Comparison of ENCODE assay signal across 1 cellular context in the genomic region with DNA sequence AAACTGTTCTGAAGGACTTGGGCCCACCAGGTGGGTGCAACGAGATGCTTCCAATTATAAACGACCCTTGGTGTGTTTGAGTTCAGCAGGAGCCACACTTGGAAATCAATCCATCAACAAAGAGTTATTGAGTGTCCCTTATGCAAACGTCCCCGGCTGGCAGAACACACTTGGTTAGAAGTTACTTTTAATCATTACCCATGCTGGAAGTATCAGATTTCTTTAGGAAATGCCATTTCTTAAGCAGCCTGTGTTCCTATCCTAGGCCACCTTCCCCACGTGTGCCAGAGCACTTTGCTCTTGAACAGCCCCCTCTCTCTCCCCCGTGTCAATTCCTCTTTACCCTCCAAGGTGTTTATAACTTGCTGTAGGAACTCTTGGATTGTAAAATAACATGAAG.
TF ChIP-seq lines count a peak whose summit lies in the region.

No MANE protein-coding gene starts in this region.

TF ChIP-seq in HepG2, 621 proteins besides CTCF, POLR2A, EP300 and RAD21:
- TF ChIP-seq TBX2 (CRISPR knock-in tag; IDR thresholded peaks at IDR 0.05; ENCODE audit: borderline replicate concordance), result 0 out of 2 replicates have a peak, but pooled peaks have one; percentile 18
- TF ChIP-seq, protein P1, sequence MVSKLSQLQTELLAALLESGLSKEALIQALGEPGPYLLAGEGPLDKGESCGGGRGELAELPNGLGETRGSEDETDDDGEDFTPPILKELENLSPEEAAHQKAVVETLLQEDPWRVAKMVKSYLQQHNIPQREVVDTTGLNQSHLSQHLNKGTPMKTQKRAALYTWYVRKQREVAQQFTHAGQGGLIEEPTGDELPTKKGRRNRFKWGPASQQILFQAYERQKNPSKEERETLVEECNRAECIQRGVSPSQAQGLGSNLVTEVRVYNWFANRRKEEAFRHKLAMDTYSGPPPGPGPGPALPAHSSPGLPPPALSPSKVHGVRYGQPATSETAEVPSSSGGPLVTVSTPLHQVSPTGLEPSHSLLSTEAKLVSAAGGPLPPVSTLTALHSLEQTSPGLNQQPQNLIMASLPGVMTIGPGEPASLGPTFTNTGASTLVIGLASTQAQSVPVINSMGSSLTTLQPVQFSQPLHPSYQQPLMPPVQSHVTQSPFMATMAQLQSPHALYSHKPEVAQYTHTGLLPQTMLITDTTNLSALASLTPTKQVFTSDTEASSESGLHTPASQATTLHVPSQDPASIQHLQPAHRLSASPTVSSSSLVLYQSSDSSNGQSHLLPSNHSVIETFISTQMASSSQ (IDR thresholded peaks at IDR 0.05; ENCODE audit: low read depth), result peak; percentile 46; the same call in 1 of the 2 replicates
- TF ChIP-seq, protein P1 (CRISPR knock-in tag; IDR thresholded peaks at IDR 0.05; ENCODE audit: borderline replicate concordance), result no peak
- TF ChIP-seq SIX4 (CRISPR knock-in tag; IDR thresholded peaks at IDR 0.05), result peak; percentile 47; the same call in 1 of the 2 replicates
- TF ChIP-seq GATAD1 (CRISPR knock-in tag; IDR thresholded peaks at IDR 0.05), result no peak
- TF ChIP-seq SIX1 (CRISPR knock-in tag; IDR thresholded peaks at IDR 0.05; ENCODE audit: borderline replicate concordance), result peak; percentile 83
- TF ChIP-seq CBX2 (IDR thresholded peaks at IDR 0.05; ENCODE audit: low read depth, low read length), result no peak
- TF ChIP-seq CBX2 (CRISPR knock-in tag; IDR thresholded peaks at IDR 0.05; ENCODE audit: low read depth), result no peak
TF ChIP-seq in HepG2: peak in this region for 4.
